1 cellular context compared by ENCODE assay signal in the genomic region with DNA sequence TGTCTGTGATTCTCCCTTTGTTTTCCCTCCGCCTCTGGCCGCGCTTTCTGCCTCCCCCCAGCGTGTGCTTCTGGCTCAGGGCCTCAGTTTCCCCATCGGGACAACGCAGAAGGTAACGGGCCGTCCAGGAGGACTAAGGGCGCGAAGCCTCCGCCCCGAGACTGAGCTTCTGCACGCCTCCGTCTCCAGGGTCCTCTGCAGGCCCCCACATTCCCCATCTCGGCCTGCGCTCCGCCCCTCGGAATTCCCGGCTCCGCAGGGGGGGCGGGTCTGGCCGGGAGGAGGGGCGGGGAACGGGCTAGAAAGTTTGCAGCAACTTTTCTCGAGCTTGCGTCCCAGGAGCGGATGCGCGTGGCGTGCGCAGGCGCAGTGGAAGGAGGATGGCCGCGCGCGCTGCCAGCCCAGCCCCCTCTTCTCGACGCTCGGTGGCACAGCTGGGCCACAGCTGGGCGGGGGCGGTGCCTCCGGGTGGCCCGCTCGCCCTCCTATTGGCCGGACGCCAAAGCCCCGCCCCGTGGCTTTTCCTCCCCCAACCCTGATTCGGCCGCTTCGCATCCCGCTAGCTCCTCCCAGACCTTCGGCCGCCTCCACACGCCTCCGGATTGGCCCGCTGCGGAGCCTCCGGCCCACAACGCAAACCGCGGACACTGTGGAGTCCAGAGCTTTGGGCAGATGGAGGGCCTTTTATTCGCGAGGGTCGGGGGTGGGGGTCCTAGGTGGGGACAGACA.
A peak's percentile ranks its signal among the peaks of the same experiment; 100 is the strongest.
TF ChIP-seq lines count a peak whose summit lies in the region.

A gene (minus strand): TSS at position 199 of the 729 bp plus-strand sequence. CDS start 408 bp downstream, outside the sequence.

TF ChIP-seq in HepG2, 621 proteins besides CTCF, POLR2A, EP300 and RAD21 (continued from another document and continues in another):
- TF ChIP-seq, protein P1, sequence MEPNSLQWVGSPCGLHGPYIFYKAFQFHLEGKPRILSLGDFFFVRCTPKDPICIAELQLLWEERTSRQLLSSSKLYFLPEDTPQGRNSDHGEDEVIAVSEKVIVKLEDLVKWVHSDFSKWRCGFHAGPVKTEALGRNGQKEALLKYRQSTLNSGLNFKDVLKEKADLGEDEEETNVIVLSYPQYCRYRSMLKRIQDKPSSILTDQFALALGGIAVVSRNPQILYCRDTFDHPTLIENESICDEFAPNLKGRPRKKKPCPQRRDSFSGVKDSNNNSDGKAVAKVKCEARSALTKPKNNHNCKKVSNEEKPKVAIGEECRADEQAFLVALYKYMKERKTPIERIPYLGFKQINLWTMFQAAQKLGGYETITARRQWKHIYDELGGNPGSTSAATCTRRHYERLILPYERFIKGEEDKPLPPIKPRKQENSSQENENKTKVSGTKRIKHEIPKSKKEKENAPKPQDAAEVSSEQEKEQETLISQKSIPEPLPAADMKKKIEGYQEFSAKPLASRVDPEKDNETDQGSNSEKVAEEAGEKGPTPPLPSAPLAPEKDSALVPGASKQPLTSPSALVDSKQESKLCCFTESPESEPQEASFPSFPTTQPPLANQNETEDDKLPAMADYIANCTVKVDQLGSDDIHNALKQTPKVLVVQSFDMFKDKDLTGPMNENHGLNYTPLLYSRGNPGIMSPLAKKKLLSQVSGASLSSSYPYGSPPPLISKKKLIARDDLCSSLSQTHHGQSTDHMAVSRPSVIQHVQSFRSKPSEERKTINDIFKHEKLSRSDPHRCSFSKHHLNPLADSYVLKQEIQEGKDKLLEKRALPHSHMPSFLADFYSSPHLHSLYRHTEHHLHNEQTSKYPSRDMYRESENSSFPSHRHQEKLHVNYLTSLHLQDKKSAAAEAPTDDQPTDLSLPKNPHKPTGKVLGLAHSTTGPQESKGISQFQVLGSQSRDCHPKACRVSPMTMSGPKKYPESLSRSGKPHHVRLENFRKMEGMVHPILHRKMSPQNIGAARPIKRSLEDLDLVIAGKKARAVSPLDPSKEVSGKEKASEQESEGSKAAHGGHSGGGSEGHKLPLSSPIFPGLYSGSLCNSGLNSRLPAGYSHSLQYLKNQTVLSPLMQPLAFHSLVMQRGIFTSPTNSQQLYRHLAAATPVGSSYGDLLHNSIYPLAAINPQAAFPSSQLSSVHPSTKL (CRISPR knock-in tag; IDR thresholded peaks at IDR 0.05), result peak; percentile 36; the same call in 1 of the 2 replicates
- TF ChIP-seq, protein P2, sequence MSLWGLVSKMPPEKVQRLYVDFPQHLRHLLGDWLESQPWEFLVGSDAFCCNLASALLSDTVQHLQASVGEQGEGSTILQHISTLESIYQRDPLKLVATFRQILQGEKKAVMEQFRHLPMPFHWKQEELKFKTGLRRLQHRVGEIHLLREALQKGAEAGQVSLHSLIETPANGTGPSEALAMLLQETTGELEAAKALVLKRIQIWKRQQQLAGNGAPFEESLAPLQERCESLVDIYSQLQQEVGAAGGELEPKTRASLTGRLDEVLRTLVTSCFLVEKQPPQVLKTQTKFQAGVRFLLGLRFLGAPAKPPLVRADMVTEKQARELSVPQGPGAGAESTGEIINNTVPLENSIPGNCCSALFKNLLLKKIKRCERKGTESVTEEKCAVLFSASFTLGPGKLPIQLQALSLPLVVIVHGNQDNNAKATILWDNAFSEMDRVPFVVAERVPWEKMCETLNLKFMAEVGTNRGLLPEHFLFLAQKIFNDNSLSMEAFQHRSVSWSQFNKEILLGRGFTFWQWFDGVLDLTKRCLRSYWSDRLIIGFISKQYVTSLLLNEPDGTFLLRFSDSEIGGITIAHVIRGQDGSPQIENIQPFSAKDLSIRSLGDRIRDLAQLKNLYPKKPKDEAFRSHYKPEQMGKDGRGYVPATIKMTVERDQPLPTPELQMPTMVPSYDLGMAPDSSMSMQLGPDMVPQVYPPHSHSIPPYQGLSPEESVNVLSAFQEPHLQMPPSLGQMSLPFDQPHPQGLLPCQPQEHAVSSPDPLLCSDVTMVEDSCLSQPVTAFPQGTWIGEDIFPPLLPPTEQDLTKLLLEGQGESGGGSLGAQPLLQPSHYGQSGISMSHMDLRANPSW (CRISPR knock-in tag; IDR thresholded peaks at IDR 0.05; ENCODE audit: borderline replicate concordance), result no peak; the same call in 1 of the 2 replicates
- TF ChIP-seq ZNF557 (CRISPR knock-in tag; IDR thresholded peaks at IDR 0.05), result peak; percentile 35; the same call in 1 of the 2 replicates
- TF ChIP-seq ZNF556 (CRISPR knock-in tag; IDR thresholded peaks at IDR 0.05; ENCODE audit: borderline replicate concordance), result no peak
- no peak for TF ChIP-seq SRSF1 (optimal IDR thresholded peaks at IDR 0.05; ENCODE audit: low read depth, low read length)
- peak; percentile 65; the same call in 1 of the 2 replicates for TF ChIP-seq RXRB (CRISPR knock-in tag; IDR thresholded peaks at IDR 0.05; ENCODE audit: borderline replicate concordance)
- peak; percentile 85 for TF ChIP-seq NFYC (CRISPR knock-in tag; IDR thresholded peaks at IDR 0.05)
- TF ChIP-seq CBX5 (CRISPR knock-in tag; IDR thresholded peaks at IDR 0.05; ENCODE audit: borderline replicate concordance), result peak; percentile 25; the same call in 1 of the 2 replicates
- TF ChIP-seq, protein P3, sequence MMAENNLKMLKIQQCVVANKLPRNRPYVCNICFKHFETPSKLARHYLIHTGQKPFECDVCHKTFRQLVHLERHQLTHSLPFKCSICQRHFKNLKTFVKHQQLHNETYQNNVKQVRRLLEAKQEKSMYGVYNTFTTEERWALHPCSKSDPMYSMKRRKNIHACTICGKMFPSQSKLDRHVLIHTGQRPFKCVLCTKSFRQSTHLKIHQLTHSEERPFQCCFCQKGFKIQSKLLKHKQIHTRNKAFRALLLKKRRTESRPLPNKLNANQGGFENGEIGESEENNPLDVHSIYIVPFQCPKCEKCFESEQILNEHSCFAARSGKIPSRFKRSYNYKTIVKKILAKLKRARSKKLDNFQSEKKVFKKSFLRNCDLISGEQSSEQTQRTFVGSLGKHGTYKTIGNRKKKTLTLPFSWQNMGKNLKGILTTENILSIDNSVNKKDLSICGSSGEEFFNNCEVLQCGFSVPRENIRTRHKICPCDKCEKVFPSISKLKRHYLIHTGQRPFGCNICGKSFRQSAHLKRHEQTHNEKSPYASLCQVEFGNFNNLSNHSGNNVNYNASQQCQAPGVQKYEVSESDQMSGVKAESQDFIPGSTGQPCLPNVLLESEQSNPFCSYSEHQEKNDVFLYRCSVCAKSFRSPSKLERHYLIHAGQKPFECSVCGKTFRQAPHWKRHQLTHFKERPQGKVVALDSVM (CRISPR knock-in tag; IDR thresholded peaks at IDR 0.05), result peak; percentile 63
- TF ChIP-seq SMAD1 (CRISPR knock-in tag; IDR thresholded peaks at IDR 0.05; ENCODE audit: borderline replicate concordance, low read depth), result no peak
- TF ChIP-seq KLF6 (CRISPR knock-in tag; IDR thresholded peaks at IDR 0.05), result 0 out of 2 replicates have a peak, but pooled peaks have one; percentile 62
- 0 out of 2 replicates have a peak, but pooled peaks have one; percentile 41 for TF ChIP-seq NRL (CRISPR knock-in tag; IDR thresholded peaks at IDR 0.05; ENCODE audit: borderline replicate concordance)
- peak; percentile 37 for TF ChIP-seq TAF15 (IDR thresholded peaks at IDR 0.05; ENCODE audit: low read depth, low read length, poor library complexity, severe bottlenecking)
- TF ChIP-seq, protein P4, sequence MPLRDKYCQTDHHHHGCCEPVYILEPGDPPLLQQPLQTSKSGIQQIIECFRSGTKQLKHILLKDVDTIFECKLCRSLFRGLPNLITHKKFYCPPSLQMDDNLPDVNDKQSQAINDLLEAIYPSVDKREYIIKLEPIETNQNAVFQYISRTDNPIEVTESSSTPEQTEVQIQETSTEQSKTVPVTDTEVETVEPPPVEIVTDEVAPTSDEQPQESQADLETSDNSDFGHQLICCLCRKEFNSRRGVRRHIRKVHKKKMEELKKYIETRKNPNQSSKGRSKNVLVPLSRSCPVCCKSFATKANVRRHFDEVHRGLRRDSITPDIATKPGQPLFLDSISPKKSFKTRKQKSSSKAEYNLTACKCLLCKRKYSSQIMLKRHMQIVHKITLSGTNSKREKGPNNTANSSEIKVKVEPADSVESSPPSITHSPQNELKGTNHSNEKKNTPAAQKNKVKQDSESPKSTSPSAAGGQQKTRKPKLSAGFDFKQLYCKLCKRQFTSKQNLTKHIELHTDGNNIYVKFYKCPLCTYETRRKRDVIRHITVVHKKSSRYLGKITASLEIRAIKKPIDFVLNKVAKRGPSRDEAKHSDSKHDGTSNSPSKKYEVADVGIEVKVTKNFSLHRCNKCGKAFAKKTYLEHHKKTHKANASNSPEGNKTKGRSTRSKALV (CRISPR knock-in tag; IDR thresholded peaks at IDR 0.05), result peak; percentile 58; the same call in 1 of the 2 replicates
- no peak for TF ChIP-seq TCF12 (IDR thresholded peaks at IDR 0.05)
- TF ChIP-seq TCF12 (CRISPR knock-in tag; IDR thresholded peaks at IDR 0.05), result peak; percentile 46; the same call in 1 of the 2 replicates
- TF ChIP-seq, protein P5, sequence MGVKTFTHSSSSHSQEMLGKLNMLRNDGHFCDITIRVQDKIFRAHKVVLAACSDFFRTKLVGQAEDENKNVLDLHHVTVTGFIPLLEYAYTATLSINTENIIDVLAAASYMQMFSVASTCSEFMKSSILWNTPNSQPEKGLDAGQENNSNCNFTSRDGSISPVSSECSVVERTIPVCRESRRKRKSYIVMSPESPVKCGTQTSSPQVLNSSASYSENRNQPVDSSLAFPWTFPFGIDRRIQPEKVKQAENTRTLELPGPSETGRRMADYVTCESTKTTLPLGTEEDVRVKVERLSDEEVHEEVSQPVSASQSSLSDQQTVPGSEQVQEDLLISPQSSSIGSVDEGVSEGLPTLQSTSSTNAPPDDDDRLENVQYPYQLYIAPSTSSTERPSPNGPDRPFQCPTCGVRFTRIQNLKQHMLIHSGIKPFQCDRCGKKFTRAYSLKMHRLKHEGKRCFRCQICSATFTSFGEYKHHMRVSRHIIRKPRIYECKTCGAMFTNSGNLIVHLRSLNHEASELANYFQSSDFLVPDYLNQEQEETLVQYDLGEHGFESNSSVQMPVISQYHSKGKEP (CRISPR knock-in tag; IDR thresholded peaks at IDR 0.05), result no peak
- peak; percentile 63 for TF ChIP-seq PHF20 (CRISPR knock-in tag; IDR thresholded peaks at IDR 0.05)
- TF ChIP-seq MAZ (IDR thresholded peaks at IDR 0.05; ENCODE audit: borderline replicate concordance, low read depth, low read length), result peak; percentile 95
- peak; percentile 93 for TF ChIP-seq MAZ (CRISPR knock-in tag; IDR thresholded peaks at IDR 0.05; ENCODE audit: low read depth)
- TF ChIP-seq, protein P6, sequence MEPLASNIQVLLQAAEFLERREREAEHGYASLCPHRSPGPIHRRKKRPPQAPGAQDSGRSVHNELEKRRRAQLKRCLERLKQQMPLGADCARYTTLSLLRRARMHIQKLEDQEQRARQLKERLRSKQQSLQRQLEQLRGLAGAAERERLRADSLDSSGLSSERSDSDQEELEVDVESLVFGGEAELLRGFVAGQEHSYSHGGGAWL (CRISPR knock-in tag; IDR thresholded peaks at IDR 0.05), result 0 out of 2 replicates have a peak, but pooled peaks have one; percentile 60
- TF ChIP-seq ZNF883 (CRISPR knock-in tag; IDR thresholded peaks at IDR 0.05; ENCODE audit: not compliant biosample characterization), result no peak
- TF ChIP-seq TOE1 (CRISPR knock-in tag; IDR thresholded peaks at IDR 0.05), result peak; percentile 62; the same call in 1 of the 2 replicates
- TF ChIP-seq ZNF780A (CRISPR knock-in tag; IDR thresholded peaks at IDR 0.05), result no peak
- no peak for TF ChIP-seq SAFB2 (CRISPR knock-in tag; IDR thresholded peaks at IDR 0.05; ENCODE audit: borderline replicate concordance, low read depth)
- no peak; the same call in 1 of the 2 replicates for TF ChIP-seq KLF11 (CRISPR knock-in tag; IDR thresholded peaks at IDR 0.05)
- TF ChIP-seq, protein P7, sequence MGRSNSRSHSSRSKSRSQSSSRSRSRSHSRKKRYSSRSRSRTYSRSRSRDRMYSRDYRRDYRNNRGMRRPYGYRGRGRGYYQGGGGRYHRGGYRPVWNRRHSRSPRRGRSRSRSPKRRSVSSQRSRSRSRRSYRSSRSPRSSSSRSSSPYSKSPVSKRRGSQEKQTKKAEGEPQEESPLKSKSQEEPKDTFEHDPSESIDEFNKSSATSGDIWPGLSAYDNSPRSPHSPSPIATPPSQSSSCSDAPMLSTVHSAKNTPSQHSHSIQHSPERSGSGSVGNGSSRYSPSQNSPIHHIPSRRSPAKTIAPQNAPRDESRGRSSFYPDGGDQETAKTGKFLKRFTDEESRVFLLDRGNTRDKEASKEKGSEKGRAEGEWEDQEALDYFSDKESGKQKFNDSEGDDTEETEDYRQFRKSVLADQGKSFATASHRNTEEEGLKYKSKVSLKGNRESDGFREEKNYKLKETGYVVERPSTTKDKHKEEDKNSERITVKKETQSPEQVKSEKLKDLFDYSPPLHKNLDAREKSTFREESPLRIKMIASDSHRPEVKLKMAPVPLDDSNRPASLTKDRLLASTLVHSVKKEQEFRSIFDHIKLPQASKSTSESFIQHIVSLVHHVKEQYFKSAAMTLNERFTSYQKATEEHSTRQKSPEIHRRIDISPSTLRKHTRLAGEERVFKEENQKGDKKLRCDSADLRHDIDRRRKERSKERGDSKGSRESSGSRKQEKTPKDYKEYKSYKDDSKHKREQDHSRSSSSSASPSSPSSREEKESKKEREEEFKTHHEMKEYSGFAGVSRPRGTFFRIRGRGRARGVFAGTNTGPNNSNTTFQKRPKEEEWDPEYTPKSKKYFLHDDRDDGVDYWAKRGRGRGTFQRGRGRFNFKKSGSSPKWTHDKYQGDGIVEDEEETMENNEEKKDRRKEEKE (IDR thresholded peaks at IDR 0.05), result no peak
- TF ChIP-seq SNAI1 (CRISPR knock-in tag; IDR thresholded peaks at IDR 0.05; ENCODE audit: borderline replicate concordance), result peak; percentile 48; the same call in 1 of the 2 replicates
- no peak; the same call in 1 of the 2 replicates for TF ChIP-seq ZNF790 (CRISPR knock-in tag; IDR thresholded peaks at IDR 0.05; ENCODE audit: borderline replicate concordance)
- TF ChIP-seq ZNF607 (CRISPR knock-in tag; IDR thresholded peaks at IDR 0.05; ENCODE audit: borderline replicate concordance), result peak; percentile 79; the same call in 1 of the 2 replicates
- peak; percentile 59 for TF ChIP-seq CBX1 (IDR thresholded peaks at IDR 0.05; ENCODE audit: low read depth)
- no peak for TF ChIP-seq ARNTL (CRISPR knock-in tag; IDR thresholded peaks at IDR 0.05)
- TF ChIP-seq ZSCAN29 (CRISPR knock-in tag; conservative IDR thresholded peaks at IDR 0.05), result 0 out of 2 replicates have a peak, but pooled peaks have one; percentile 20
- no peak for TF ChIP-seq ZNF547 (CRISPR knock-in tag; IDR thresholded peaks at IDR 0.05)
- peak; percentile 70; the same call in 1 of the 2 replicates for TF ChIP-seq ZNF256 (CRISPR knock-in tag; conservative IDR thresholded peaks at IDR 0.05)
- no peak for TF ChIP-seq NFRKB (IDR thresholded peaks at IDR 0.05)
- 0 out of 2 replicates have a peak, but pooled peaks have one; percentile 33 for TF ChIP-seq RFX5 (IDR thresholded peaks at IDR 0.05; ENCODE audit: low read depth, low read length)
- no peak for TF ChIP-seq PITX1 (CRISPR knock-in tag; IDR thresholded peaks at IDR 0.05)
- TF ChIP-seq NR2F1 (CRISPR knock-in tag; IDR thresholded peaks at IDR 0.05), result no peak
- peak; percentile 72 for TF ChIP-seq PHF8 (CRISPR knock-in tag; IDR thresholded peaks at IDR 0.05)
- TF ChIP-seq, protein P8, sequence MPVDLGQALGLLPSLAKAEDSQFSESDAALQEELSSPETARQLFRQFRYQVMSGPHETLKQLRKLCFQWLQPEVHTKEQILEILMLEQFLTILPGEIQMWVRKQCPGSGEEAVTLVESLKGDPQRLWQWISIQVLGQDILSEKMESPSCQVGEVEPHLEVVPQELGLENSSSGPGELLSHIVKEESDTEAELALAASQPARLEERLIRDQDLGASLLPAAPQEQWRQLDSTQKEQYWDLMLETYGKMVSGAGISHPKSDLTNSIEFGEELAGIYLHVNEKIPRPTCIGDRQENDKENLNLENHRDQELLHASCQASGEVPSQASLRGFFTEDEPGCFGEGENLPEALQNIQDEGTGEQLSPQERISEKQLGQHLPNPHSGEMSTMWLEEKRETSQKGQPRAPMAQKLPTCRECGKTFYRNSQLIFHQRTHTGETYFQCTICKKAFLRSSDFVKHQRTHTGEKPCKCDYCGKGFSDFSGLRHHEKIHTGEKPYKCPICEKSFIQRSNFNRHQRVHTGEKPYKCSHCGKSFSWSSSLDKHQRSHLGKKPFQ (CRISPR knock-in tag; IDR thresholded peaks at IDR 0.05; ENCODE audit: insufficient replicate concordance), result no peak
